ENCODE assay signal across 29 cellular contexts in the genomic region with DNA sequence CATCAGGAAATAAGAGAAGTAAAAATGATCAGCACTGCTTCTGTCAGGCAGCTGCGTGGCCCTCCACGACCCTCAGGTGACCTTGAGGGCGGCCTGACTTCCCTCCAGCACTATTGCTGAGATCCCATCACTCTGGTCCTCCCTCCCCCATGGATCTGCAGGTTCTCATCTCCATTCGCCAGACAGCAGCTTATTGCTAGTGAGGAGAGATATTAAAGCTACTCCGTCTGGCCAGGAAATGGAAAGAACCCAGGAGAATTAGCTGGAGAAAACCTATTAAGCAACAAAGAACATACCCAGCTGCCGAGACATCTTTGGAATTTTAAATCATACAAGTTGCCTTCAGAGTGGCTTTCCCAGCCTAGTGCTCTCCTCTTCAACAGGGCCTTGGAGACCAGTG. TPM values are rescaled to one million over a fixed set of nuclear protein-coding genes. Genes with fewer than 3 reads are reported as not detected.
DNase-seq lines count a peak whose midpoint lies in the region; ATAC-seq and TF ChIP-seq lines count a peak whose summit lies in the region.
"Had no signal": no experiment of that assay in that cellular context is flagged by ENCODE, and none has a peak within 500 bp of the region (broad histone marks: within the 10 kb centered on the region; RNA-seq: fewer than 3 reads in every experiment).

No MANE protein-coding gene starts in this region.

- H3K27ac ChIP-seq in caudate nucleus (ENCODE audit: low read depth, low read length): peak overlapping the region; percentile 67
- H3K27ac ChIP-seq in temporal lobe (ENCODE audit: low read depth, low read length): peak overlapping the region; percentile 15
- H3K27ac ChIP-seq in right lobe of liver: no peak overlapping the region
- H3K27ac ChIP-seq: 22Rv1, GM23248, prostate gland, RWPE1 had no signal

- no peak overlapping the region for H3K4me3 ChIP-seq in right lobe of liver
- H3K4me3 ChIP-seq: GM23248, prostate gland, tibial nerve had no signal

- intact Hi-C loops in left ventricle myocardium superior (cut with micrococcal nuclease): no loop called here
- intact Hi-C loops in right lobe of liver (cut with DNase I): loop anchor here in 1 of 2 donors (10.0 kb wide), 1 partner anchor 321 kb away; no protein-coding TSS in a partner anchor

- no peaks in the 10 kb centered on the region for H3K27me3 ChIP-seq in right lobe of liver
- H3K27me3 ChIP-seq: tibial nerve had no signal

- peak; percentile 62 for ATAC-seq in left ventricle myocardium superior
- no peak for ATAC-seq in right lobe of liver

- H3K4me1 ChIP-seq in right lobe of liver: no peaks in the 10 kb centered on the region
- H3K4me1 ChIP-seq: prostate gland had no signal

- no peak for TF ChIP-seq POLR2A in right lobe of liver (IDR thresholded peaks at IDR 0.05)

- WGBS in right lobe of liver (ENCODE audit: insufficient coverage, low coverage, low lambda C conversion rate, missing lambda C conversion rate): 64% methylated on average over 4 of the region's 6 CpGs

- TF ChIP-seq CTCF in right lobe of liver (IDR thresholded peaks at IDR 0.05): no peak

- H3K9me3 ChIP-seq in right lobe of liver: no peaks in the 10 kb centered on the region
- H3K9me3 ChIP-seq: prostate gland, tibial nerve had no signal

- no peaks in the 10 kb centered on the region for H3K36me3 ChIP-seq in right lobe of liver
- H3K36me3 ChIP-seq: prostate gland, tibial nerve had no signal

- DNase-seq in NCI-H82 (lab: John Stamatoyannopoulos, UW) (peak; percentile 38), NCI-H82 treated with DMSO at 0.1 percent for 48 hours (lab: John Stamatoyannopoulos, UW; ENCODE audit: unreplicated experiment) (no peak), caudate nucleus (lab: John Stamatoyannopoulos, UW) (no peak), left ventricle myocardium superior (no peak), right lobe of liver (no peak), DMS153 (lab: John Stamatoyannopoulos, UW) (no peak), germinal center (ENCODE audit: low spot score) (no peak)
- DNase-seq: activated CD4-positive, alpha-beta memory T cell treated with anti-CD3 and anti-CD28 coated beads for 36 hours; activated CD4-positive, alpha-beta T cell treated with anti-CD3 and anti-CD28 coated beads for 1 hour; activated CD8-positive, alpha-beta memory T cell treated with anti-CD3 and anti-CD28 coated beads, Interleukin-2, amount 50 U/mL, for 4 hours; activated naive CD4-positive, alpha-beta T cell treated with Interleukin-2 at 50 U/mL for 16 hours; Calu3; DMS79 treated with DMSO at 0.1 percent for 48 hours; GDM1; glutamatergic neuron; GM23248; midbrain; naive B cell; NCI-H1092; NCI-H1694 treated with DMSO at 0.1 percent for 48 hours; NCI-H446 treated with DMSO at 0.1 percent for 48 hours; stimulated activated CD4-positive, alpha-beta T cell treated with anti-CD3 and anti-CD28 coated beads, Interleukin-4, amount 100 ng/mL, for 24 hours; T-helper 2 cell had no signal

RNA-seq across cellular contexts. Expression of a gene that starts 25.7 kb away (rescaled TPM):
- total RNA-seq in left ventricle myocardium superior: 4.0 TPM
- 4.9 TPM for total RNA-seq in temporal lobe
- total RNA-seq in right lobe of liver: under 1 TPM; 0.15 to 0.64 (median 0.32) TPM
- total RNA-seq: Calu3, GM23248, HT-29 had no signal

RNA-seq across cellular contexts. Expression of a gene that starts 40.7 kb away (rescaled TPM):
- total RNA-seq in left ventricle myocardium superior: 66.6 TPM
- 13.5 TPM for total RNA-seq in temporal lobe
- 10 to 100 TPM; 16.9 to 34.5 (median 29.2) TPM for total RNA-seq in right lobe of liver

Comparison
In these comparisons a context has a peak if more than half of its experiments do, and no peak if none do; other contexts are left out.
1. H3K27ac ChIP-seq: peak in caudate nucleus (single experiment) and temporal lobe (single experiment); none in right lobe of liver (0 of 3).